ENCODE assay signal across 15 cellular contexts in the genomic region with DNA sequence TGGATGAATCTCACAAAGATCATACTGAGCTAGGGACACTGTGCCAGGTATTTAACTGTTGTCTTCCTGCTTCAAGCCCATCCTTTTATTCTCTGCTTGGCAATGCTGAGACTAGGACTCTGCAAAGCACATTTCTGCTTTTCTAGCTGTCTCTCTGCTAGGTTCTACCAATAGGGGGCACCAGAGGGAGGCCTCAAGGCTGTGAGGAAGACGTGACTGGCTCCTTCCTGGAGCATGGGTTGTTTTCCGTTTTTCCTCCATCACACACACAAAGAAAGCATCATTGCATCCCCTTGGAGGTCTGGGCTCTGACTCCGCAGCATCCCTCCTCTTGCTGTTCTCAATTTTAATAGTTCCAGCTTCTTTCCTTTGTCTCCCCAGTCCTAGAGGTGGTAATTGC. TPM values are rescaled to one million over a fixed set of nuclear protein-coding genes. Genes with fewer than 3 reads are reported as not detected.
DNase-seq lines count a peak whose midpoint lies in the region; ATAC-seq, FAIRE-seq and TF ChIP-seq lines count a peak whose summit lies in the region.
"Had no signal": no experiment of that assay in that cellular context is flagged by ENCODE, and none has a peak within 500 bp of the region (broad histone marks: within the 10 kb centered on the region; RNA-seq: fewer than 3 reads in every experiment).

No MANE protein-coding gene starts in this region.

- H3K27ac ChIP-seq in C4-2B, result no peak overlapping the region
- H3K27ac ChIP-seq: colonic mucosa, RWPE1, tibial artery had no signal

- peak; percentile 52 for DNase-seq in SK-MEL-5 (ENCODE audit: low read depth, low spot score)
- no peak for DNase-seq in glutamatergic neuron
- DNase-seq in GM19239 (ENCODE audit: insufficient read length, low spot score), result no peak
- DNase-seq in NCI-H1694 treated with DMSO at 0.1 percent for 48 hours (lab: John Stamatoyannopoulos, UW), result no peak
- no peak for DNase-seq in Right ventricle myocardium inferior (ENCODE audit: missing footprints)
- DNase-seq: activated effector memory CD4-positive, alpha-beta T cell treated with anti-CD3 and anti-CD28 coated beads, Interleukin-2, amount 50 U/mL, for 16 hours; colonic mucosa; mammary epithelial cell; NCI-H1105 treated with DMSO at 0.1 percent for 48 hours; tibial artery had no signal

- no peak overlapping the region for H3K4me3 Mint-ChIP-seq in glutamatergic neuron (ENCODE audit: unreplicated experiment)

- no peak for FAIRE-seq in GM19239 (lab: Jason Lieb, UNC)

- no peaks in the 10 kb centered on the region for H3K27me3 Mint-ChIP-seq in glutamatergic neuron (ENCODE audit: unreplicated experiment)

- H3K4me1 Mint-ChIP-seq in glutamatergic neuron (ENCODE audit: low read depth, unreplicated experiment), result no peaks in the 10 kb centered on the region

- H3K36me3 Mint-ChIP-seq in glutamatergic neuron (ENCODE audit: unreplicated experiment), result no peaks in the 10 kb centered on the region

- intact Hi-C loops in Right ventricle myocardium inferior (cut with DNase I), result no loop called here

- ATAC-seq in HG03378 (IDR thresholded peaks at IDR 0.05; ENCODE audit: unreplicated experiment) (no peak), Right ventricle myocardium inferior (no peak)

- no peak overlapping the region for H3K4me3 ChIP-seq in GM12875 (ENCODE audit: low read depth, low read length)
- H3K4me3 ChIP-seq: colonic mucosa, HAP-1, tibial artery had no signal

- peaks cover 2% of the 10 kb centered on the region for H3K9me3 Mint-ChIP-seq in glutamatergic neuron (ENCODE audit: unreplicated experiment)

- in situ Hi-C loops in SK-MEL-5 (cut with HindIII; ENCODE audit: low pct_unique_long_range_greater_than_20kb, low sequenced_read_pairs), result loop anchor here (25.0 kb wide), 1 partner anchor 334 kb away; no protein-coding TSS in a partner anchor

- TF ChIP-seq CTCF in C4-2B (conservative IDR thresholded peaks at IDR 0.05) (peak; percentile 29), GM12875 (IDR thresholded peaks at IDR 0.05; ENCODE audit: borderline replicate concordance, insufficient read depth, low read depth, low read length) (0 out of 2 replicates have a peak, but pooled peaks have one; percentile 17), glutamatergic neuron (IDR thresholded peaks at IDR 0.05; ENCODE audit: partially characterized antibody, unreplicated experiment) (peak; percentile 36)

- no peak overlapping the region for H3K27ac Mint-ChIP-seq in glutamatergic neuron (ENCODE audit: unreplicated experiment)

RNA-seq across cellular contexts. Expression of gene DCTD, which starts 10.9 kb away (rescaled TPM):
- 82.2 and 92.7 TPM in 2 replicates for total RNA-seq in SK-MEL-5 (2014; rRNA removed; shearing (Covaris generic))
- 101 and 125 TPM in 2 replicates for polyA plus RNA-seq in SK-MEL-5 (2015; cell fraction: cytosol; rRNA removed)
- polyA plus RNA-seq in SK-MEL-5 (2015; cell fraction: nucleus; rRNA removed), result 129 and 145 TPM in 2 replicates
- total RNA-seq in glutamatergic neuron (ENCODE audit: unreplicated experiment), result 44.5 TPM
- total RNA-seq in Right ventricle myocardium inferior, result 44.1 TPM
